ENCODE assay signal across 8 cellular contexts in the genomic region with DNA sequence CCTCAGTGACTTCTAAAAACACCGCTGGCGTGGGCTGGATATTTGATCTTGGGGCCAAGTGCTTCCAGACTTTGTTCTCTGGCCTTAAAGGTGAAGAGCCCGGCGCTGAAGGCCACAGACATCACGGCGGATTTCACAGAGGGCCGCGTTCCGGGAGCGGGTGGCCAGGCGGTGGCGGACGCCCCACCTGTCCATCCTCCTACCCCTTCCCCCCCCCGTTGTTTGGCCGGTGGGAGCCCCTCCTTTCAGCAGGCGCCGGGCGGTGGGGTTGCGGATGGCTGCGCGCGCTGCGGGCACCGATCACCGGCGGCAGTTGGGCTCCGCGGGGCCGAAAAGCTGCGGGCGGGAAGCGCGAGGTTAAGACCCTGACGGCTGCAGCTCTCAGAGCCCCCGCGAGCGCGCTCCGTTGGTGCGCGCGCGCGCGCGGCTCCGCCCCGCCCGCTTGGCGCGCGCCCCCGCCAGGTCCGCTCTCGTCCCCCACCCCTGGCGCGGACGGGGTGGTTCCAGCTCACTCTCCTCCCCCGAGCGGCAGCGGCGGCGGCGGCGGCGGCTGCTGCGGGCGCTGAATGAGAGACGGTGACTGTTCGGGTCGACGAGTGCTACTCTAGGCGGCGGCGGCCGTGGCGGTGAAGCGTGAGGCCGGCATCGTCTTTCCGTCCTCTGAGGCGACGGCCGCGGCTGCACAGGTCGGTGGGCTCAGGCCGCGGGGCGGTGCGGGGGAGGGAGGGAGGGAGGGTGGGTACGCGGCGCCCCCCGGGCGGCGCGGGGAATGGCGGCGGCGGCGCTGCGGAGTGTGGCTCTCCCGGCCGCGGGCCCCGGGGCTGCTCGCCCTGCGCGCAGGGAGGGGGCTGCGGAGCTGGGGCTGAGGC.
A peak's percentile ranks its signal among the peaks of the same experiment; 100 is the strongest.
DNase-seq lines count a peak whose midpoint lies in the region; ATAC-seq and TF ChIP-seq lines count a peak whose summit lies in the region.

A gene with protein sequence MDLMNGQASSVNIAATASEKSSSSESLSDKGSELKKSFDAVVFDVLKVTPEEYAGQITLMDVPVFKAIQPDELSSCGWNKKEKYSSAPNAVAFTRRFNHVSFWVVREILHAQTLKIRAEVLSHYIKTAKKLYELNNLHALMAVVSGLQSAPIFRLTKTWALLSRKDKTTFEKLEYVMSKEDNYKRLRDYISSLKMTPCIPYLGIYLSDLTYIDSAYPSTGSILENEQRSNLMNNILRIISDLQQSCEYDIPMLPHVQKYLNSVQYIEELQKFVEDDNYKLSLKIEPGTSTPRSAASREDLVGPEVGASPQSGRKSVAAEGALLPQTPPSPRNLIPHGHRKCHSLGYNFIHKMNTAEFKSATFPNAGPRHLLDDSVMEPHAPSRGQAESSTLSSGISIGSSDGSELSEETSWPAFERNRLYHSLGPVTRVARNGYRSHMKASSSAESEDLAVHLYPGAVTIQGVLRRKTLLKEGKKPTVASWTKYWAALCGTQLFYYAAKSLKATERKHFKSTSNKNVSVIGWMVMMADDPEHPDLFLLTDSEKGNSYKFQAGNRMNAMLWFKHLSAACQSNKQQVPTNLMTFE (plus strand): TSS at position 511 of the 869 bp plus-strand sequence. CDS start 51,521 bp downstream, outside the sequence.

- TF ChIP-seq POLR2A in erythroblast (IDR thresholded peaks at IDR 0.05; ENCODE audit: low read length) = peak; percentile 54

- peaks cover 26% of the 10 kb centered on the region for H3K4me1 Mint-ChIP-seq in activated T-cell treated with anti-CD3 and anti-CD28 coated beads, Interleukin-2, amount 50 U/mL, for 24 hours (ENCODE audit: low read depth)

- H3K9me3 Mint-ChIP-seq in activated T-cell treated with anti-CD3 and anti-CD28 coated beads, Interleukin-2, amount 50 U/mL, for 24 hours = no peaks in the 10 kb centered on the region

- H3K36me3 Mint-ChIP-seq in activated T-cell treated with anti-CD3 and anti-CD28 coated beads, Interleukin-2, amount 50 U/mL, for 24 hours (ENCODE audit: low read depth) = no peaks in the 10 kb centered on the region

- H3K27me3 Mint-ChIP-seq in activated T-cell treated with anti-CD3 and anti-CD28 coated beads, Interleukin-2, amount 50 U/mL, for 24 hours = peaks cover 8% of the 10 kb centered on the region

- peak within 1 kb of the TSS; percentile 95 for H3K9ac ChIP-seq in mucosa of stomach (ENCODE audit: low read length)

- DNase-seq in NOMO-1 treated with dmso at 0.1 percent for 144 hours (lab: John Stamatoyannopoulos, UW; ENCODE audit: unreplicated experiment) (peak; percentile 69), erythroblast (lab: John Stamatoyannopoulos, UW) (peak; percentile 85 to 89)
- peak; percentile 73 for DNase-seq in activated T-cell treated with anti-CD3 and anti-CD28 coated beads, Interleukin-2, amount 50 U/mL, for 24 hours
- DNase-seq in stimulated activated CD8-positive, alpha-beta memory T cell treated with anti-CD3 and anti-CD28 coated beads, Interleukin-7, amount 100 ng/mL, for 4 hours (ENCODE audit: low read depth in 2 of 2) = peak; percentile 25 to 66

- no peaks in the 10 kb centered on the region for H3K9me3 ChIP-seq in mucosa of stomach (ENCODE audit: control insufficient read depth, low read length)

- peak within 1 kb of the TSS; percentile 84 for H3K4me3 ChIP-seq in mucosa of stomach (ENCODE audit: low read length)

- peak within 1 kb of the TSS; percentile 79 for H3K27ac Mint-ChIP-seq in activated T-cell treated with anti-CD3 and anti-CD28 coated beads, Interleukin-2, amount 50 U/mL, for 24 hours

- peaks cover 9% of the 10 kb centered on the region for H3K4me1 ChIP-seq in mucosa of stomach (ENCODE audit: control insufficient read depth, insufficient read depth, low read length)

- H3K4me3 Mint-ChIP-seq in activated T-cell treated with anti-CD3 and anti-CD28 coated beads, Interleukin-2, amount 50 U/mL, for 24 hours = peak within 1 kb of the TSS; percentile 82

- no peaks in the 10 kb centered on the region for H3K27me3 ChIP-seq in mucosa of stomach (ENCODE audit: control insufficient read depth, insufficient read depth, low read length)

- TF ChIP-seq CTCF in C4-2B (conservative IDR thresholded peaks at IDR 0.05) = no peak; the same call in 1 of the 2 replicates

- peak within 1 kb of the TSS; percentile 72 for H3K27ac ChIP-seq in C4-2B

- no peaks in the 10 kb centered on the region for H3K36me3 ChIP-seq in mucosa of stomach (ENCODE audit: control insufficient read depth, insufficient read depth, low read length)

- ATAC-seq in GM19328 (IDR thresholded peaks at IDR 0.05; ENCODE audit: unreplicated experiment) (peak; percentile 63), HG03460 (IDR thresholded peaks at IDR 0.05; ENCODE audit: unreplicated experiment) (peak; percentile 53)

Comparison
In these comparisons a context has a peak if more than half of its experiments do, and no peak if none do; other contexts are left out.
1. Peak in every context shown above with its lines: DNase-seq, ATAC-seq, H3K4me3 ChIP-seq and H3K27ac ChIP-seq.